ENCODE assay signal across 11 cellular contexts in genomic region chr1:118986291-118986838, GRCh38. TPM values are rescaled to one million over a fixed set of nuclear protein-coding genes. Genes with fewer than 3 reads are reported as not detected.
DNase-seq lines count a peak whose midpoint lies in the region; ATAC-seq, FAIRE-seq and TF ChIP-seq lines count a peak whose summit lies in the region.
"Had no signal": no experiment of that assay in that cellular context is flagged by ENCODE, and none has a peak within 500 bp of the region (broad histone marks: within the 10 kb centered on the region; RNA-seq: fewer than 3 reads in every experiment).

No MANE protein-coding gene starts in this region.

- H3K9me3 ChIP-seq in GM23248 (ENCODE audit: low read depth) (no peaks in the 10 kb centered on the region), adrenal gland (replicated peaks in 1 of 3) (no peaks in the 10 kb centered on the region), right lobe of liver (peaks cover 0 to 3% (median 0%) of the 10 kb centered on the region in 4 donors)
- H3K9me3 ChIP-seq: uterus had no signal

- intact Hi-C loops in dorsolateral prefrontal cortex (cut with DNase I), result no loop called here
- intact Hi-C loops in adrenal gland (cut with DNase I), result no loop called here
- intact Hi-C loops in posterior vena cava (cut with DNase I), result loop anchor here in 1 of 2 donors (10.0 kb wide), 1 partner anchor 232 kb away; no protein-coding TSS in a partner anchor
- intact Hi-C loops in right lobe of liver (cut with DNase I), result no loop called here

- H3K4me3 ChIP-seq in GM23248 (peak overlapping the region; percentile 82), dorsolateral prefrontal cortex (peak overlapping the region in 43 of 59 donors; percentile 1 to 66 (median 50)), adrenal gland (no peak overlapping the region), right lobe of liver (no peak overlapping the region)

- no peaks in the 10 kb centered on the region for H4K20me1 ChIP-seq in GM23248 (ENCODE audit: insufficient read depth)

- TF ChIP-seq POLR2A in adrenal gland (IDR thresholded peaks at IDR 0.05) (no peak), right lobe of liver (IDR thresholded peaks at IDR 0.05) (no peak)

- peak overlapping the region in 7 of 10 donors; percentile 10 to 77 (median 61) for H3K4me3 Mint-ChIP-seq in naive thymus-derived CD8-positive, alpha-beta T cell

- H3K36me3 Mint-ChIP-seq in naive thymus-derived CD8-positive, alpha-beta T cell, result peaks cover 0 to 23% (median 10%) of the 10 kb centered on the region in 3 donors

- H3K9me2 ChIP-seq in GM23248 (ENCODE audit: insufficient read depth), result no peaks in the 10 kb centered on the region

- no peak for FAIRE-seq in D721Med (lab: Jason Lieb, UNC)

- H3K4me1 Mint-ChIP-seq in naive thymus-derived CD8-positive, alpha-beta T cell, result peaks cover 24 to 46% (median 35%) of the 10 kb centered on the region in 4 donors

- peak overlapping the region; percentile 98 for H3K9ac ChIP-seq in GM23248

- peaks cover 59 to 100% (median 88%) of the 10 kb centered on the region in 5 donors for H3K27me3 Mint-ChIP-seq in naive thymus-derived CD8-positive, alpha-beta T cell

- H3K4me1 ChIP-seq in GM23248 (ENCODE audit: insufficient read depth) (peaks cover 4% of the 10 kb centered on the region), adrenal gland (replicated peaks in 1 of 2) (peaks cover 9 to 22% of the 10 kb centered on the region in 2 donors), right lobe of liver (peaks cover 0 to 24% (median 0%) of the 10 kb centered on the region in 4 donors)

- no peak for ATAC-seq in naive thymus-derived CD8-positive, alpha-beta T cell
- ATAC-seq in right lobe of liver, result no peak

- TF ChIP-seq CTCF in dorsolateral prefrontal cortex (IDR thresholded peaks at IDR 0.05 in 54 of 56, conservative IDR thresholded peaks at IDR 0.05 in 2 of 56; ENCODE audit: low read depth in 1 of 56, partially characterized antibody in 56 of 56), result no peak
- TF ChIP-seq CTCF in adrenal gland (IDR thresholded peaks at IDR 0.05), result no peak
- TF ChIP-seq CTCF in D721Med (IDR thresholded peaks at IDR 0.05; ENCODE audit: insufficient read depth, missing control alignments), result no peak
- no peak for TF ChIP-seq CTCF in right lobe of liver (IDR thresholded peaks at IDR 0.05)

- in situ Hi-C loops in GM23248 (cut with MboI), result loop anchor here (10.0 kb wide), 1 partner anchor 832 kb away; no protein-coding TSS in a partner anchor

- peaks cover 78% of the 10 kb centered on the region for H3K79me2 ChIP-seq in GM23248 (ENCODE audit: insufficient read depth)

- H3K4me2 ChIP-seq in GM23248 (ENCODE audit: unreplicated experiment), result peak overlapping the region; percentile 98

- H2AFZ ChIP-seq in GM23248, result no peak overlapping the region

- H3K27ac ChIP-seq in GM23248 (peak overlapping the region; percentile 96), dorsolateral prefrontal cortex (peak overlapping the region in 10 of 59 donors; percentile 10 to 85 (median 59)), adrenal gland (no peak overlapping the region), right lobe of liver (no peak overlapping the region)
- H3K27ac ChIP-seq: uterus had no signal

- H3K36me3 ChIP-seq in GM23248 (ENCODE audit: low read depth), result no peaks in the 10 kb centered on the region
- H3K36me3 ChIP-seq in adrenal gland (replicated peaks in 1 of 2), result no peaks in the 10 kb centered on the region
- H3K36me3 ChIP-seq in right lobe of liver, result no peaks in the 10 kb centered on the region
- H3K36me3 ChIP-seq: uterus had no signal

- peaks cover 28% of the 10 kb centered on the region; the same call in 1 of the 2 replicates for H3F3A ChIP-seq in GM23248 (ENCODE audit: insufficient read depth)

- no peaks in the 10 kb centered on the region for H3K27me3 ChIP-seq in GM23248 (replicated peaks; ENCODE audit: insufficient read depth)
- peaks cover 34 to 100% (median 100%) of the 10 kb centered on the region in 45 donors for H3K27me3 ChIP-seq in dorsolateral prefrontal cortex
- peaks cover 99% of the 10 kb centered on the region for H3K27me3 ChIP-seq in adrenal gland
- peaks cover 22 to 70% of the 10 kb centered on the region in 2 donors for H3K27me3 ChIP-seq in right lobe of liver

- POLR2A ChIA-PET in naive thymus-derived CD8-positive, alpha-beta T cell (lab: Charles Lee), result no interaction called here

- H3K27ac Mint-ChIP-seq in naive thymus-derived CD8-positive, alpha-beta T cell, result peak overlapping the region in 1 of 10 donors; percentile 54

- peaks cover 0 to 34% (median 7%) of the 10 kb centered on the region in 9 donors for H3K9me3 Mint-ChIP-seq in naive thymus-derived CD8-positive, alpha-beta T cell

- WGBS in GM23248 (ENCODE audit: low coverage in 1 of 2, low lambda C conversion rate in 2 of 2, missing lambda C conversion rate in 2 of 2), 2 experiments, result 1 to 2% methylated on average over 25 of the region's 25 CpGs
- WGBS in adrenal gland, 4 donors, result 20 to 21% (median 20%) methylated on average over 24 to 25 of the region's 25 CpGs
- WGBS in right lobe of liver (ENCODE audit: insufficient coverage, low coverage, low lambda C conversion rate, missing lambda C conversion rate), result 8% methylated on average over 16 of the region's 25 CpGs

- peak; percentile 34 for DNase-seq in COLO668 (lab: John Stamatoyannopoulos, UW; ENCODE audit: unreplicated experiment)
- peak; percentile 77 for DNase-seq in GM23248
- DNase-seq in dorsolateral prefrontal cortex, result no peak
- DNase-seq in naive thymus-derived CD8-positive, alpha-beta T cell, result no peak
- no peak for DNase-seq in adrenal gland
- no peak for DNase-seq in D721Med (ENCODE audit: insufficient read length, low spot score)
- no peak for DNase-seq in posterior vena cava (ENCODE audit: low spot score)
- no peak for DNase-seq in right lobe of liver
- DNase-seq: NCI-H526, nucleus accumbens, uterus had no signal

RNA-seq across cellular contexts. Expression of gene TBX15, which starts 1.8 kb away (rescaled TPM):
- total RNA-seq in GM23248 (2014; rRNA removed; shearing (Covaris generic)), result 32.2 and 38.7 TPM in 2 replicates
- polyA plus RNA-seq in GM23248 (2016; fragmentation: Nextera tagmentation; extraction: Ambion mirVana) (39.8 and 41.7 TPM in 2 replicates), adrenal gland (under 1 TPM; 0.11 to 0.48 (median 0.27) TPM)
- total RNA-seq in dorsolateral prefrontal cortex (1 to 10 TPM in 74 of 120 experiments, under 1 TPM in 46; 0.32 to 5.7 (median 1.3) TPM), adrenal gland (under 1 TPM in 6 of 8 donors, not detected in 2; 0.11 to 0.44 (median 0.15) TPM), posterior vena cava (1 to 10 TPM; 2.5 to 4.8 TPM), right lobe of liver (10 to 100 TPM in 5 of 6 experiments, under 1 TPM in 1; 0.29 to 56.5 (median 16.5) TPM)
- not detected for total RNA-seq in naive thymus-derived CD8-positive, alpha-beta T cell
- polyA plus RNA-seq in naive thymus-derived CD8-positive, alpha-beta T cell, result not detected

Comparison
In these comparisons a context has a peak if more than half of its experiments do, and no peak if none do; other contexts are left out.
1. DNase-seq: peak in COLO668 (single experiment) and GM23248 (single experiment); none in dorsolateral prefrontal cortex (0 of 10), naive thymus-derived CD8-positive, alpha-beta T cell (0 of 10), adrenal gland (0 of 7), D721Med (single experiment), posterior vena cava (single experiment) and right lobe of liver (0 of 3).
2. H3K4me3 ChIP-seq: peak in GM23248 (single experiment) and dorsolateral prefrontal cortex (43 of 59); none in adrenal gland (0 of 4) and right lobe of liver (0 of 3).